Comparison of ENCODE assay signal across 1 cellular context in genomic region chr1:109823543-109824348, GRCh38.
A peak's percentile ranks its signal among the peaks of the same experiment; 100 is the strongest.
TF ChIP-seq lines count a peak whose summit lies in the region.

No MANE protein-coding gene starts in this region.

TF ChIP-seq in A549, 52 proteins besides CTCF, POLR2A, EP300 and RAD21 (continued from another document):
- TF ChIP-seq, protein P1, sequence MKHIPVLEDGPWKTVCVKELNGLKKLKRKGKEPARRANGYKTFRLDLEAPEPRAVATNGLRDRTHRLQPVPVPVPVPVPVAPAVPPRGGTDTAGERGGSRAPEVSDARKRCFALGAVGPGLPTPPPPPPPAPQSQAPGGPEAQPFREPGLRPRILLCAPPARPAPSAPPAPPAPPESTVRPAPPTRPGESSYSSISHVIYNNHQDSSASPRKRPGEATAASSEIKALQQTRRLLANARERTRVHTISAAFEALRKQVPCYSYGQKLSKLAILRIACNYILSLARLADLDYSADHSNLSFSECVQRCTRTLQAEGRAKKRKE (CRISPR knock-in tag; IDR thresholded peaks at IDR 0.05; ENCODE audit: low read depth) = peak; percentile 64; the same call in 1 of the 2 replicates
- TF ChIP-seq, protein P2, sequence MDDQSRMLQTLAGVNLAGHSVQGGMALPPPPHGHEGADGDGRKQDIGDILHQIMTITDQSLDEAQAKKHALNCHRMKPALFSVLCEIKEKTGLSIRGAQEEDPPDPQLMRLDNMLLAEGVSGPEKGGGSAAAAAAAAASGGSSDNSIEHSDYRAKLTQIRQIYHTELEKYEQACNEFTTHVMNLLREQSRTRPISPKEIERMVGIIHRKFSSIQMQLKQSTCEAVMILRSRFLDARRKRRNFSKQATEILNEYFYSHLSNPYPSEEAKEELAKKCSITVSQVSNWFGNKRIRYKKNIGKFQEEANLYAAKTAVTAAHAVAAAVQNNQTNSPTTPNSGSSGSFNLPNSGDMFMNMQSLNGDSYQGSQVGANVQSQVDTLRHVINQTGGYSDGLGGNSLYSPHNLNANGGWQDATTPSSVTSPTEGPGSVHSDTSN (IDR thresholded peaks at IDR 0.05) = 0 out of 2 replicates have a peak, but pooled peaks have one; percentile 15
- TF ChIP-seq JUN (IDR thresholded peaks at IDR 0.05) (peak in 1 of 2 experiments; percentile 72; a peak in 2 of 5 replicates), BCL3 (IDR thresholded peaks at IDR 0.05) (0 out of 3 replicates have a peak, but pooled peaks have one; percentile 21), RNF2 (IDR thresholded peaks at IDR 0.05; ENCODE audit: borderline replicate concordance, low read depth) (no peak), KDM1A (IDR thresholded peaks at IDR 0.05; ENCODE audit: low read depth) (no peak), HOXB13 (CRISPR knock-in tag; IDR thresholded peaks at IDR 0.05; ENCODE audit: low read depth) (peak; percentile 82; the same call in 1 of the 2 replicates), EHF (CRISPR knock-in tag; IDR thresholded peaks at IDR 0.05) (0 out of 2 replicates have a peak, but pooled peaks have one; percentile 8), EHMT2 (IDR thresholded peaks at IDR 0.05; ENCODE audit: low read depth) (no peak), NFE2L2 (conservative IDR thresholded peaks at IDR 0.05; ENCODE audit: low read length) (peak; percentile 87), FOSL2 (IDR thresholded peaks at IDR 0.05) (no peak), FOSL2 (CRISPR knock-in tag; IDR thresholded peaks at IDR 0.05) (peak; percentile 76), HOXB5 (CRISPR knock-in tag; IDR thresholded peaks at IDR 0.05) (0 out of 2 replicates have a peak, but pooled peaks have one; percentile 63)
- TF ChIP-seq, protein P3, sequence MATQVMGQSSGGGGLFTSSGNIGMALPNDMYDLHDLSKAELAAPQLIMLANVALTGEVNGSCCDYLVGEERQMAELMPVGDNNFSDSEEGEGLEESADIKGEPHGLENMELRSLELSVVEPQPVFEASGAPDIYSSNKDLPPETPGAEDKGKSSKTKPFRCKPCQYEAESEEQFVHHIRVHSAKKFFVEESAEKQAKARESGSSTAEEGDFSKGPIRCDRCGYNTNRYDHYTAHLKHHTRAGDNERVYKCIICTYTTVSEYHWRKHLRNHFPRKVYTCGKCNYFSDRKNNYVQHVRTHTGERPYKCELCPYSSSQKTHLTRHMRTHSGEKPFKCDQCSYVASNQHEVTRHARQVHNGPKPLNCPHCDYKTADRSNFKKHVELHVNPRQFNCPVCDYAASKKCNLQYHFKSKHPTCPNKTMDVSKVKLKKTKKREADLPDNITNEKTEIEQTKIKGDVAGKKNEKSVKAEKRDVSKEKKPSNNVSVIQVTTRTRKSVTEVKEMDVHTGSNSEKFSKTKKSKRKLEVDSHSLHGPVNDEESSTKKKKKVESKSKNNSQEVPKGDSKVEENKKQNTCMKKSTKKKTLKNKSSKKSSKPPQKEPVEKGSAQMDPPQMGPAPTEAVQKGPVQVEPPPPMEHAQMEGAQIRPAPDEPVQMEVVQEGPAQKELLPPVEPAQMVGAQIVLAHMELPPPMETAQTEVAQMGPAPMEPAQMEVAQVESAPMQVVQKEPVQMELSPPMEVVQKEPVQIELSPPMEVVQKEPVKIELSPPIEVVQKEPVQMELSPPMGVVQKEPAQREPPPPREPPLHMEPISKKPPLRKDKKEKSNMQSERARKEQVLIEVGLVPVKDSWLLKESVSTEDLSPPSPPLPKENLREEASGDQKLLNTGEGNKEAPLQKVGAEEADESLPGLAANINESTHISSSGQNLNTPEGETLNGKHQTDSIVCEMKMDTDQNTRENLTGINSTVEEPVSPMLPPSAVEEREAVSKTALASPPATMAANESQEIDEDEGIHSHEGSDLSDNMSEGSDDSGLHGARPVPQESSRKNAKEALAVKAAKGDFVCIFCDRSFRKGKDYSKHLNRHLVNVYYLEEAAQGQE (IDR thresholded peaks at IDR 0.05) = no peak
